In the genomic region with DNA sequence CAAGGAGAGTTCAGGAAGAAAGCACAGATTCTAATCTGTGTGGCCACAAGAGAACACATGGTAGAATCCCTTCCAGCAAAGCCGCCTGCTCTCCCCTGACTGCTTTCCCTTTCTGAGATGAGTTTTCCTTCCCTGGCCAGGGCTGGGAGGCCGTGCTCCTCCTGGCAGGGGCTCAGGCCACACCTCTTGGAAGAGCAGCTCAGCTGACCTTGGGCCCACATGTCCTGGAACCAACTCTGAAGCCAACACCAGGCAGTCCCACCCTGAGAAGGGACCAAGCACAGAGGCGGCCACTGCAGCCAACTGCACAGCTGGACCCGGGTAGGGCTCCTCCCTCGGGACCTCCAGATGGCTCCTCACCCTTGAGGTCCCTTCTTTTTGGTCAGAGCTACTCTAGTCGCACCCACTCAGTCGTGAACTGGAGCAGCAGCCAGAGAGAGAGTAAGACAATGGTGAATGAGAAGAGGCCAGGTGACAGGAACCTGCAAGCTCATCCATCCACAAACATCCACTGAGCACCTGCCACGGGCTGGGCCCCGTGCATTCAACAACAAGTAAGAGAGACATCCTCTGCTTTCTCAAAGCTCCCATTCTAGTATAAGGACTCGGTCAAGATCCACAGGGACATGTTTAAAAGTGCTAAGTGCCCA, we compare ENCODE assay signal across 8 cellular contexts. TPM values are rescaled to one million over a fixed set of nuclear protein-coding genes. Genes with fewer than 3 reads are reported as not detected.
DNase-seq lines count a peak whose midpoint lies in the region; ATAC-seq and TF ChIP-seq lines count a peak whose summit lies in the region.

No MANE protein-coding gene starts in this region.

- 94% methylated on average over 10 of the region's 10 CpGs for WGBS in hepatocyte (ENCODE audit: low lambda C conversion rate, missing lambda C conversion rate)

- peaks cover 76% of the 10 kb centered on the region for H3K4me1 ChIP-seq in stomach smooth muscle (ENCODE audit: control insufficient read depth, insufficient read depth, low read length)
- peaks cover 43% of the 10 kb centered on the region for H3K4me1 ChIP-seq in hepatocyte (ENCODE audit: insufficient read depth)

- H2AFZ ChIP-seq in hepatocyte: no peak overlapping the region

- H3K79me2 ChIP-seq in hepatocyte: peaks cover 50% of the 10 kb centered on the region

- peaks cover 3 to 4% of the 10 kb centered on the region in 2 donors for H3K36me3 ChIP-seq in stomach smooth muscle (ENCODE audit: control insufficient read depth in 2 of 2, insufficient read depth in 2 of 2, low read length in 2 of 2)
- no peaks in the 10 kb centered on the region for H3K36me3 ChIP-seq in hepatocyte (replicated peaks; ENCODE audit: insufficient read depth, low read depth)

- H3K9me2 ChIP-seq in hepatocyte (replicated peaks; ENCODE audit: insufficient read depth): no peaks in the 10 kb centered on the region

- H3K27me3 ChIP-seq in stomach smooth muscle (ENCODE audit: control insufficient read depth in 1 of 2, insufficient read depth in 2 of 2, low read length in 2 of 2): no peaks in the 10 kb centered on the region
- no peaks in the 10 kb centered on the region for H3K27me3 ChIP-seq in hepatocyte

- TF ChIP-seq CTCF in hepatocyte (IDR thresholded peaks at IDR 0.05; ENCODE audit: poor library complexity): no peak

- no peak overlapping the region for H3K4me3 ChIP-seq in stomach smooth muscle (ENCODE audit: low read length in 2 of 2)
- H3K4me3 ChIP-seq in hepatocyte: no peak overlapping the region

- no peaks in the 10 kb centered on the region for H3K9me3 ChIP-seq in stomach smooth muscle (ENCODE audit: control insufficient read depth in 2 of 2, low read length in 2 of 2)
- H3K9me3 ChIP-seq in hepatocyte (ENCODE audit: low read depth): no peaks in the 10 kb centered on the region

- DNase-seq in NCI-H2029 (lab: John Stamatoyannopoulos, UW) (peak; percentile 73), left lobe of liver (ENCODE audit: low spot score) (peak; percentile 63), hepatocyte (ENCODE audit: low spot score) (no peak), NCI-H1105 treated with DMSO at 0.1 percent for 48 hours (lab: John Stamatoyannopoulos, UW) (no peak), SIG-M5 (lab: John Stamatoyannopoulos, UW) (no peak)

- H3K4me2 ChIP-seq in hepatocyte: no peak overlapping the region

- H3K27ac ChIP-seq in angular gyrus (ENCODE audit: low read depth, low read length): peak overlapping the region; percentile 95
- H3K27ac ChIP-seq in stomach smooth muscle (ENCODE audit: low read length): peak overlapping the region; percentile 41
- no peak overlapping the region for H3K27ac ChIP-seq in hepatocyte

- H4K20me1 ChIP-seq in hepatocyte (ENCODE audit: insufficient read depth, poor library complexity, severe bottlenecking): peaks cover 15% of the 10 kb centered on the region

- no peak overlapping the region for H3K9ac ChIP-seq in stomach smooth muscle (ENCODE audit: low read length in 2 of 2)

- ATAC-seq in left lobe of liver (peak; percentile 30), HG02870 (IDR thresholded peaks at IDR 0.05; ENCODE audit: unreplicated experiment) (no peak)

RNA-seq across cellular contexts. Expression of gene FAM53B, which starts 40.3 kb away (rescaled TPM):
- total RNA-seq in left lobe of liver (5.7 TPM), hepatocyte (20.6 and 23.6 TPM in 2 replicates)
- polyA plus RNA-seq in hepatocyte: 9.1 and 10.3 TPM in 2 replicates

Comparison
In these comparisons a context has a peak if more than half of its experiments do, and no peak if none do; other contexts are left out.
1. DNase-seq: peak in NCI-H2029 (single experiment) and left lobe of liver (single experiment); none in hepatocyte (single experiment), NCI-H1105 treated with DMSO at 0.1 percent for 48 hours (single experiment) and SIG-M5 (single experiment).